In genomic region chr9:124266139-124266825, GRCh38 we compare ENCODE assay signal across 15 cellular contexts. TPM values are rescaled to one million over a fixed set of nuclear protein-coding genes. Genes with fewer than 3 reads are reported as not detected.
A peak's percentile ranks its signal among the peaks of the same experiment; 100 is the strongest.
DNase-seq lines count a peak whose midpoint lies in the region; ATAC-seq and TF ChIP-seq lines count a peak whose summit lies in the region.
"Had no signal": no experiment of that assay in that cellular context is flagged by ENCODE, and none has a peak within 500 bp of the region (broad histone marks: within the 10 kb centered on the region; RNA-seq: fewer than 3 reads in every experiment).

No MANE protein-coding gene starts in this region.

- H3K4me3 ChIP-seq in AG04450 (ENCODE audit: low read depth, low read length) (no peak overlapping the region), MG63 (no peak overlapping the region), coronary artery (peak overlapping the region; percentile 29)
- H3K4me3 ChIP-seq in CD4-positive, alpha-beta memory T cell (ENCODE audit: low read length in 2 of 2) = no peak overlapping the region

- DNase-seq in AG04450 (ENCODE audit: low read depth, low spot score) (no peak), MG63 (peak; percentile 26), coronary artery (ENCODE audit: low spot score) (no peak), neural crest cell (ENCODE audit: low read depth, low spot score) (no peak), NCI-H187 (lab: John Stamatoyannopoulos, UW) (no peak)
- no peak for DNase-seq in CD4-positive, alpha-beta memory T cell
- DNase-seq: activated CD4-positive, CD25-positive, alpha-beta regulatory T cell; activated T-cell treated with anti-CD3 and anti-CD28 coated beads, Interleukin-2, amount 50 U/mL, for 48 hours; brain microvascular endothelial cell; immature natural killer cell; KBM-7; NCI-H2171; stimulated activated CD4-positive, alpha-beta T cell treated with anti-CD3 and anti-CD28 coated beads, Interleukin-4, amount 100 ng/mL, for 4 hours had no signal

- H3K27ac Mint-ChIP-seq in neural crest cell (ENCODE audit: unreplicated experiment) = peak overlapping the region; percentile 43
- peak overlapping the region in 3 of 7 donors; percentile 16 to 81 (median 36) for H3K27ac Mint-ChIP-seq in CD4-positive, alpha-beta memory T cell

- H3K9me3 ChIP-seq in AG04450 (ENCODE audit: control insufficient read depth, insufficient read depth, low read length) = no peaks in the 10 kb centered on the region
- no peaks in the 10 kb centered on the region for H3K9me3 ChIP-seq in MG63
- H3K9me3 ChIP-seq in CD4-positive, alpha-beta memory T cell (ENCODE audit: control insufficient read depth in 1 of 2, low read length in 2 of 2) = no peaks in the 10 kb centered on the region

- H3K4me1 Mint-ChIP-seq in neural crest cell = peaks cover 65% of the 10 kb centered on the region
- H3K4me1 Mint-ChIP-seq in CD4-positive, alpha-beta memory T cell = peaks cover 11 to 65% (median 32%) of the 10 kb centered on the region in 4 donors

- intact Hi-C loops in CD4-positive, alpha-beta memory T cell (cut with micrococcal nuclease) = no loop called here

- H3K4me1 ChIP-seq in CD4-positive, alpha-beta memory T cell (ENCODE audit: insufficient read depth, low read length) = peaks cover 20% of the 10 kb centered on the region

- H3K27me3 ChIP-seq in AG04450 (ENCODE audit: control insufficient read depth, insufficient read depth, low read length) (no peaks in the 10 kb centered on the region), MG63 (no peaks in the 10 kb centered on the region)
- no peaks in the 10 kb centered on the region for H3K27me3 ChIP-seq in CD4-positive, alpha-beta memory T cell (ENCODE audit: insufficient read depth, low read length)
- H3K27me3 ChIP-seq: brain microvascular endothelial cell had no signal

- no peak overlapping the region for H3K4me3 Mint-ChIP-seq in neural crest cell
- no peak overlapping the region for H3K4me3 Mint-ChIP-seq in CD4-positive, alpha-beta memory T cell

- ATAC-seq in HG03442 (IDR thresholded peaks at IDR 0.05; ENCODE audit: unreplicated experiment) (no peak), GM19395 (IDR thresholded peaks at IDR 0.05; ENCODE audit: unreplicated experiment) (no peak)

- no peaks in the 10 kb centered on the region for H3K9me3 Mint-ChIP-seq in neural crest cell
- H3K9me3 Mint-ChIP-seq in CD4-positive, alpha-beta memory T cell = no peaks in the 10 kb centered on the region
- H3K9me3 Mint-ChIP-seq: immature natural killer cell had no signal

- no peaks in the 10 kb centered on the region for H3K36me3 Mint-ChIP-seq in neural crest cell (ENCODE audit: low read depth)
- peaks cover 0 to 3% of the 10 kb centered on the region in 2 donors for H3K36me3 Mint-ChIP-seq in CD4-positive, alpha-beta memory T cell
- H3K36me3 Mint-ChIP-seq: immature natural killer cell had no signal

- H3K27ac ChIP-seq in AG04450 (ENCODE audit: low read depth, low read length) = peak overlapping the region; percentile 95
- peak overlapping the region; percentile 29 to 72 for H3K27ac ChIP-seq in coronary artery
- H3K27ac ChIP-seq in CD4-positive, alpha-beta memory T cell (ENCODE audit: low read depth, low read length) = no peak overlapping the region

- H3K27me3 Mint-ChIP-seq in neural crest cell (ENCODE audit: low read depth) = no peaks in the 10 kb centered on the region
- no peaks in the 10 kb centered on the region for H3K27me3 Mint-ChIP-seq in CD4-positive, alpha-beta memory T cell

- CTCF ChIA-PET in AG04450 (lab: Charles Lee) = no interaction called here
- CTCF ChIA-PET in CD4-positive, alpha-beta memory T cell (lab: Charles Lee; ENCODE audit: partially characterized antibody) = no interaction called here

- no peak for TF ChIP-seq CTCF in AG04450 (IDR thresholded peaks at IDR 0.05; ENCODE audit: low read depth, low read length)
- no peak for TF ChIP-seq CTCF in coronary artery (IDR thresholded peaks at IDR 0.05)
- no peak for TF ChIP-seq CTCF in neural crest cell (conservative IDR thresholded peaks at IDR 0.05)

- POLR2A ChIA-PET in AG04450 (lab: Yijun Ruan, JAX) = interaction anchor here (1.4 kb wide), 1 partner anchor 10 kb away, joined by 4 read pairs; no protein-coding TSS in a partner anchor
- POLR2A ChIA-PET in CD4-positive, alpha-beta memory T cell (lab: Charles Lee; ENCODE audit: partially characterized antibody) = no interaction called here

- peaks cover 70% of the 10 kb centered on the region for H3K36me3 ChIP-seq in MG63
- peaks cover 5% of the 10 kb centered on the region for H3K36me3 ChIP-seq in CD4-positive, alpha-beta memory T cell (ENCODE audit: insufficient read depth, low read length)

RNA-seq across cellular contexts. Expression of gene NEK6, which starts 8.5 kb away (rescaled TPM):
- polyA plus RNA-seq in AG04450 (2011; rRNA removed) = 128 and 163 TPM in 2 replicates
- 189 and 242 TPM in 2 replicates for polyA minus RNA-seq in AG04450 (2011; rRNA and poly(A)+ RNA removed)
- total RNA-seq in MG63 (2014; rRNA removed; shearing (Covaris generic); ENCODE audit: low replicate concordance) = 25.0 and 33.1 TPM in 2 replicates
- total RNA-seq in neural crest cell = 31.7 and 31.9 TPM in 2 replicates
- 10 to 100 TPM in 1 of 2 experiments, 1 to 10 TPM in 1; 9.9 to 11.7 TPM for total RNA-seq in CD4-positive, alpha-beta memory T cell
- polyA plus RNA-seq in CD4-positive, alpha-beta memory T cell = 1 to 10 TPM; 3.8 to 7.1 TPM
